In genomic region chr1:104706631-104707147, GRCh38 we compare ENCODE assay signal across 8 cellular contexts.
DNase-seq lines count a peak whose midpoint lies in the region; ATAC-seq and TF ChIP-seq lines count a peak whose summit lies in the region.

No MANE protein-coding gene starts in this region.

- no peak overlapping the region for H3K4me2 ChIP-seq in mesenchymal stem cell (ENCODE audit: low read length, poor library complexity, severe bottlenecking)

- H3K4me1 Mint-ChIP-seq in WTC11 = no peaks in the 10 kb centered on the region

- WGBS in mesenchymal stem cell = 95% methylated on average over 9 of the region's 9 CpGs

- no peak overlapping the region for H4K91ac ChIP-seq in mesenchymal stem cell (ENCODE audit: low read length)

- H3K9ac ChIP-seq in mesenchymal stem cell (ENCODE audit: low read length) = no peak overlapping the region

- H2AK5ac ChIP-seq in mesenchymal stem cell (ENCODE audit: low read length, severe bottlenecking) = no peak overlapping the region

- H3K27ac ChIP-seq in mesenchymal stem cell (ENCODE audit: low read length, poor library complexity, severe bottlenecking) = no peak overlapping the region
- H3K27ac ChIP-seq in right atrium auricular region = no peak overlapping the region

- H4K8ac ChIP-seq in mesenchymal stem cell (ENCODE audit: low read length) = peak overlapping the region; percentile 12

- no peak overlapping the region for H3K4ac ChIP-seq in mesenchymal stem cell (ENCODE audit: low read depth in 1 of 2, low read length in 2 of 2)

- H3K14ac ChIP-seq in mesenchymal stem cell (ENCODE audit: low read length in 2 of 2) = no peak overlapping the region

- H3K18ac ChIP-seq in mesenchymal stem cell (ENCODE audit: low read depth in 1 of 2, low read length in 2 of 2) = no peak overlapping the region

- no peak overlapping the region for H2BK120ac ChIP-seq in mesenchymal stem cell (ENCODE audit: low read depth, low read length)

- POLR2A ChIA-PET in WTC11 (lab: Charles Lee) = no interaction called here

- H3K9me3 ChIP-seq in mesenchymal stem cell (ENCODE audit: control insufficient read depth, low read length) (peaks cover 4% of the 10 kb centered on the region), right atrium auricular region (no peaks in the 10 kb centered on the region)

- no peak overlapping the region for H3K27ac Mint-ChIP-seq in WTC11

- H3K36me3 Mint-ChIP-seq in WTC11 = no peaks in the 10 kb centered on the region

- H2AFZ ChIP-seq in mesenchymal stem cell (ENCODE audit: low read depth, low read length) = no peak overlapping the region

- TF ChIP-seq CTCF in WTC11 (IDR thresholded peaks at IDR 0.05) (no peak), right atrium auricular region (IDR thresholded peaks at IDR 0.05) (no peak)

- H3K4me3 ChIP-seq in mesenchymal stem cell (ENCODE audit: insufficient read depth in 1 of 2, low read depth in 1 of 2, low read length in 2 of 2) (no peak overlapping the region), right atrium auricular region (no peak overlapping the region)

- peak; percentile 9 for DNase-seq in ELR (ENCODE audit: low read depth)
- DNase-seq in NCI-H748 treated with DMSO at 0.1 percent for 48 hours (lab: John Stamatoyannopoulos, UW) = peak; percentile 13
- DNase-seq in mesenchymal stem cell = peak; percentile 12
- DNase-seq in WTC11 (ENCODE audit: low spot score) = no peak
- DNase-seq in right atrium auricular region (ENCODE audit: low spot score) = no peak

- no peak overlapping the region for H2BK12ac ChIP-seq in mesenchymal stem cell (ENCODE audit: low read length in 2 of 2)

- no peaks in the 10 kb centered on the region for H3K27me3 ChIP-seq in mesenchymal stem cell (ENCODE audit: control insufficient read depth in 1 of 2, insufficient read depth in 1 of 2, low read length in 2 of 2)
- no peaks in the 10 kb centered on the region for H3K27me3 ChIP-seq in right atrium auricular region

- H3K36me3 ChIP-seq in mesenchymal stem cell (ENCODE audit: control insufficient read depth in 1 of 2, insufficient read depth in 2 of 2, low read depth in 1 of 2, low read length in 2 of 2) (no peaks in the 10 kb centered on the region), right atrium auricular region (no peaks in the 10 kb centered on the region)

- no peak overlapping the region; the same call in 1 of the 2 replicates for H3K4me3 Mint-ChIP-seq in WTC11

- no peak overlapping the region for H2BK15ac ChIP-seq in mesenchymal stem cell (ENCODE audit: low read depth, poor library complexity, severe bottlenecking)

- no peak overlapping the region for H2BK5ac ChIP-seq in mesenchymal stem cell (ENCODE audit: low read depth, low read length, poor library complexity, severe bottlenecking)

- CTCF ChIA-PET in WTC11 (lab: Charles Lee) = no interaction called here

- no peaks in the 10 kb centered on the region for H3K79me1 ChIP-seq in mesenchymal stem cell (replicated peaks; ENCODE audit: low read length, poor library complexity, severe bottlenecking)

- H3K9me3 Mint-ChIP-seq in WTC11 = peaks cover 14% of the 10 kb centered on the region

- no peak overlapping the region for H3K23ac ChIP-seq in mesenchymal stem cell (ENCODE audit: low read length in 2 of 2)

- H3K27me3 Mint-ChIP-seq in WTC11 (ENCODE audit: low read depth) = no peaks in the 10 kb centered on the region

- H3K4me1 ChIP-seq in mesenchymal stem cell (ENCODE audit: control insufficient read depth, insufficient read depth, low read depth, low read length) (no peaks in the 10 kb centered on the region), right atrium auricular region (no peaks in the 10 kb centered on the region)

- peak; percentile 70 for ATAC-seq in HG02642 (IDR thresholded peaks at IDR 0.05; ENCODE audit: poor library complexity, unreplicated experiment)
- no peak for ATAC-seq in HG02973 (IDR thresholded peaks at IDR 0.05; ENCODE audit: unreplicated experiment)
- no peak for ATAC-seq in WTC11
- no peak for ATAC-seq in GM19395 (IDR thresholded peaks at IDR 0.05; ENCODE audit: unreplicated experiment)

TF ChIP-seq in WTC11, 78 proteins besides CTCF, POLR2A, EP300 and RAD21 (continues in another document):
- TF ChIP-seq ELF4 (CRISPR knock-in tag; IDR thresholded peaks at IDR 0.05; ENCODE audit: low read depth) (no peak), ZNF396 (CRISPR knock-in tag; IDR thresholded peaks at IDR 0.05; ENCODE audit: borderline replicate concordance) (no peak), ZNF232 (CRISPR knock-in tag; IDR thresholded peaks at IDR 0.05) (no peak), CBFB (CRISPR knock-in tag; IDR thresholded peaks at IDR 0.05; ENCODE audit: low read depth) (no peak), ARID4B (CRISPR knock-in tag; IDR thresholded peaks at IDR 0.05; ENCODE audit: borderline replicate concordance) (no peak), KAT7 (CRISPR knock-in tag; IDR thresholded peaks at IDR 0.05; ENCODE audit: borderline replicate concordance) (no peak), CDX4 (CRISPR knock-in tag; IDR thresholded peaks at IDR 0.05; ENCODE audit: borderline replicate concordance) (no peak), AFF4 (CRISPR knock-in tag; IDR thresholded peaks at IDR 0.05; ENCODE audit: borderline replicate concordance) (no peak), PREB (CRISPR knock-in tag; IDR thresholded peaks at IDR 0.05; ENCODE audit: borderline replicate concordance) (no peak), CREB1 (CRISPR knock-in tag; IDR thresholded peaks at IDR 0.05) (no peak), TP53 (CRISPR knock-in tag; IDR thresholded peaks at IDR 0.05) (no peak)

Comparison
In these comparisons a context has a peak if more than half of its experiments do, and no peak if none do; other contexts are left out.
1. DNase-seq: peak in ELR (single experiment), NCI-H748 treated with DMSO at 0.1 percent for 48 hours (single experiment) and mesenchymal stem cell (single experiment); none in WTC11 (single experiment) and right atrium auricular region (single experiment).